ENCODE assay signal across 23 cellular contexts in the genomic region with DNA sequence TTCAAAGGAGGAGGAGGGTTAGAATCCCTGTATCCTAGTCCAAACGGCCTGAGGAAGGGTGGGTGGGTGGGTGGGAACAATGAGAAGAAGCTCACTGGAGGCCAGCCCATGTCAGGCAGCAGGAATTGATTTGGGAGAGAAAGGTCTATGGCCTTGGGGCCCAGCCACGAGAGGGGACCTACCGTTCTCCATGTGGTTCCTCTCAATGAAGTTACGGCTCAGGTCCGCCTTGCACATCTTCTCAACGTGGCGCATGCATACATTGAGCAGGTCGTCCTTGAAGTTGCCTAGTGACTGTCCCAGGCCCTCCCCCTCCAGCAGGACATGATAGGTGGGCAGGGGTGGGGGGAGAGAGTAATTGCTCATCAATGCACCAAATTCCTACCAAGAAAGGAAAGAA. TPM values are rescaled to one million over a fixed set of nuclear protein-coding genes. Genes with fewer than 3 reads are reported as not detected.
"Had no signal": no experiment of that assay in that cellular context is flagged by ENCODE, and none has a peak within 500 bp of the region (broad histone marks: within the 10 kb centered on the region; RNA-seq: fewer than 3 reads in every experiment).

No MANE protein-coding gene starts in this region.

- H3K36me3 ChIP-seq: adrenal gland had no signal

- H3K27me3 Mint-ChIP-seq: activated naive CD8-positive, alpha-beta T cell treated with anti-CD3 and anti-CD28 coated beads, Interleukin-2, amount 10 ng/mL, durations not matched to agents 7 days and 5 days had no signal

- H3K4me1 ChIP-seq: adrenal gland had no signal

- DNase-seq: activated CD4-positive, alpha-beta T cell treated with anti-CD3 and anti-CD28 coated beads for 4 hours; activated CD8-positive, alpha-beta memory T cell treated with anti-CD3 and anti-CD28 coated beads, Interleukin-2, amount 50 U/mL, for 4 hours; activated CD8-positive, alpha-beta T cell treated with anti-CD3 and anti-CD28 coated beads for 36 hours; activated gamma-delta T cell treated with Interleukin-2 at 50 U/mL for 16 hours; activated naive CD4-positive, alpha-beta T cell treated with anti-CD3 and anti-CD28 coated beads, Interleukin-2, amount 50 U/mL, for 16 hours; activated naive CD8-positive, alpha-beta T cell treated with anti-CD3 and anti-CD28 coated beads, Interleukin-2, amount 10 ng/mL, durations not matched to agents 7 days and 5 days; Karpas-422; NCI-H1105 treated with DMSO at 0.1 percent for 48 hours; NCI-H146; NCI-H187 treated with DMSO at 0.1 percent for 48 hours; NCI-H2171 treated with DMSO at 0.1 percent for 48 hours; NCI-H345; NCI-H510A; NCI-H526 treated with DMSO at 0.1 percent for 48 hours; NCI-H82; SHP77 treated with DMSO at 0.1 percent for 48 hours had no signal

- H3K4me3 Mint-ChIP-seq: activated CD8-positive, alpha-beta T cell treated with anti-CD3 and anti-CD28 coated beads for 36 hours; activated naive CD8-positive, alpha-beta T cell treated with anti-CD3 and anti-CD28 coated beads, Interleukin-2, amount 10 ng/mL, durations not matched to agents 7 days and 5 days; activated T-cell treated with anti-CD3 and anti-CD28 coated beads, Interleukin-2, amount 50 U/mL, for 72 hours; T-helper 1 cell treated with Interleukin-12 subunit alpha and Interleukin-12 subunit beta and Interleukin-4 antibody, amounts not matched to agents 30 μg/mL and 1 μg/mL, for 36 hours had no signal

- ATAC-seq: activated CD4-positive, CD25-positive, alpha-beta regulatory T cell treated with anti-CD3 and anti-CD28 coated beads, Interleukin-2, amount 50 U/mL, for 24 hours; activated CD8-positive, alpha-beta T cell treated with anti-CD3 and anti-CD28 coated beads for 36 hours had no signal

- H3K36me3 Mint-ChIP-seq: activated naive CD8-positive, alpha-beta T cell treated with anti-CD3 and anti-CD28 coated beads, Interleukin-2, amount 10 ng/mL, durations not matched to agents 7 days and 5 days had no signal

- H3K4me3 ChIP-seq: adrenal gland, K562 had no signal

- H3K4me1 Mint-ChIP-seq: activated naive CD8-positive, alpha-beta T cell treated with anti-CD3 and anti-CD28 coated beads, Interleukin-2, amount 10 ng/mL, durations not matched to agents 7 days and 5 days had no signal

- H3K9me3 Mint-ChIP-seq: activated CD8-positive, alpha-beta T cell treated with anti-CD3 and anti-CD28 coated beads for 36 hours; activated naive CD8-positive, alpha-beta T cell treated with anti-CD3 and anti-CD28 coated beads, Interleukin-2, amount 10 ng/mL, durations not matched to agents 7 days and 5 days; activated T-cell treated with anti-CD3 and anti-CD28 coated beads, Interleukin-2, amount 50 U/mL, for 72 hours; activated T-helper 2 cell treated with anti-CD3 and anti-CD28 coated beads, Interferon-gamma antibody, Interleukin-2, Interleukin-4, amounts not matched to agents 10 μg/mL and 5 μg/mL and 100 μg/mL, durations not matched to agents 14 hours and 24 hours and 36 hours; T-helper 1 cell treated with Interleukin-12 subunit alpha and Interleukin-12 subunit beta and Interleukin-4 antibody, amounts not matched to agents 30 μg/mL and 1 μg/mL, for 36 hours had no signal

- H3K27ac Mint-ChIP-seq: activated CD8-positive, alpha-beta T cell treated with anti-CD3 and anti-CD28 coated beads for 36 hours; activated naive CD8-positive, alpha-beta T cell treated with anti-CD3 and anti-CD28 coated beads, Interleukin-2, amount 10 ng/mL, durations not matched to agents 7 days and 5 days; activated T-cell treated with anti-CD3 and anti-CD28 coated beads, Interleukin-2, amount 50 U/mL, for 72 hours; activated T-helper 2 cell treated with anti-CD3 and anti-CD28 coated beads, Interferon-gamma antibody, Interleukin-2, Interleukin-4, amounts not matched to agents 10 μg/mL and 5 μg/mL and 100 μg/mL, durations not matched to agents 14 hours and 24 hours and 36 hours; T-helper 1 cell treated with Interleukin-12 subunit alpha and Interleukin-12 subunit beta and Interleukin-4 antibody, amounts not matched to agents 30 μg/mL and 1 μg/mL, for 36 hours had no signal

- H3K27me3 ChIP-seq: adrenal gland had no signal

- H3K9me3 ChIP-seq: adrenal gland had no signal

RNA-seq across cellular contexts. Expression of gene TRIM29, which starts 12.4 kb away (rescaled TPM):
- total RNA-seq: activated CD8-positive, alpha-beta T cell treated with anti-CD3 and anti-CD28 coated beads for 36 hours; activated naive CD8-positive, alpha-beta T cell treated with anti-CD3 and anti-CD28 coated beads, Interleukin-2, amount 10 ng/mL, durations not matched to agents 7 days and 5 days; activated T-cell treated with anti-CD3 and anti-CD28 coated beads, Interleukin-2, amount 50 U/mL, for 72 hours; activated T-helper 2 cell treated with anti-CD3 and anti-CD28 coated beads, Interferon-gamma antibody, Interleukin-2, Interleukin-4, amounts not matched to agents 10 μg/mL and 5 μg/mL and 100 μg/mL, durations not matched to agents 14 hours and 24 hours and 36 hours; SK-MEL-5 had no signal
